Comparison of ENCODE assay signal across 8 cellular contexts in the genomic region with DNA sequence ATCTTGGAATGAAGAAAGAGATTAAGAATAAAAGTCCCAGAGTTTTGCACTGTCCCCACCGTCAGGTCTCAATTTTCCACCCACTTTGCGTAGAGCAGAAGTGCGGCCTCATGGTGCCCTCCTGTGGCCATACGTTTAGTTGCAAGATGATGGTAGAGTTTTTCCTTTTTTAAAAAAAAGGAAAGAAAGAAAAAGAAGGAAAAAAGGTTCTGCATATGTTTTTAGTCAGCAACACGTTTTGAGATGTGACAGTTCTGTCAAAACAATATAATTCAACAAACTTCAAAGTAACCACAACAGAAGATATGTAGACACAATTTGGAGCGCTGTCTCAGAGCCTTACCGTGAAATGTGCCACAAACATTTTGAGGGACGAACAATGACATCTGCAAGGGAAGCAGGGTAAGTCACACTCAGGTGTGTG. TPM values are rescaled to one million over a fixed set of nuclear protein-coding genes. Genes with fewer than 3 reads are reported as not detected.
DNase-seq lines count a peak whose midpoint lies in the region; FAIRE-seq and TF ChIP-seq lines count a peak whose summit lies in the region.

No MANE protein-coding gene starts in this region.

- H3K36me3 ChIP-seq in keratinocyte (ENCODE audit: control insufficient read depth in 2 of 2, extremely low read depth in 1 of 2, insufficient read depth in 2 of 2, low read length in 2 of 2), result no peaks in the 10 kb centered on the region

- H3K4me1 ChIP-seq in keratinocyte (ENCODE audit: control insufficient read depth, extremely low read depth, insufficient read depth, low read length), result no peaks in the 10 kb centered on the region

- in situ Hi-C loops in T47D (cut with HindIII; ENCODE audit: low pct_unique_long_range_greater_than_20kb, low sequenced_read_pairs), result no loop called here

- no peaks in the 10 kb centered on the region for H3K9me1 ChIP-seq in keratinocyte (ENCODE audit: control insufficient read depth, extremely low read depth, insufficient read depth, low read length)

- peak; percentile 88 for FAIRE-seq in TTC549 (lab: Jason Lieb, UNC)
- peak; percentile 57 for FAIRE-seq in keratinocyte (lab: Jason Lieb, UNC)

- DNase-seq in ELF-1 (ENCODE audit: low read depth, low spot score) (peak; percentile 42), HuH-7 (ENCODE audit: low spot score) (peak; percentile 11), T47D (ENCODE audit: low read depth in 1 of 2, low spot score in 1 of 2) (peak; percentile 4 to 47), keratinocyte (ENCODE audit: low read depth, low spot score) (no peak), epidermal melanocyte (ENCODE audit: insufficient read length, low spot score) (no peak)
- DNase-seq in stimulated activated CD4-positive, alpha-beta T cell treated with anti-CD3 and anti-CD28 coated beads, Interleukin-4, amount 100 ng/mL, for 24 hours, result peak; percentile 59
- DNase-seq in NK-92 treated with Interleukin-12 subunit alpha and Interleukin-12 subunit beta, amount 100 ng/mL, for 24 hours (lab: John Stamatoyannopoulos, UW), result no peak

- H3K27ac ChIP-seq in keratinocyte (ENCODE audit: control insufficient read depth, insufficient read depth, low read length), result no peak overlapping the region

- no peak overlapping the region for H3K4me3 ChIP-seq in keratinocyte (ENCODE audit: control insufficient read depth in 2 of 3, extremely low read depth in 1 of 3, insufficient read depth in 2 of 3, low read depth in 1 of 3, low read length in 3 of 3)

- no peaks in the 10 kb centered on the region for H3K79me2 ChIP-seq in keratinocyte (ENCODE audit: control insufficient read depth, insufficient read depth, low read length)

- no peak overlapping the region for H3K4me2 ChIP-seq in keratinocyte (ENCODE audit: control insufficient read depth, extremely low read depth, insufficient read depth, low read depth, low read length)

- no peaks in the 10 kb centered on the region for H3K9me3 ChIP-seq in keratinocyte (ENCODE audit: control insufficient read depth, low read depth, low read length)

- H3K27me3 ChIP-seq in keratinocyte (ENCODE audit: control insufficient read depth, extremely low read depth, insufficient read depth, low read length), result no peaks in the 10 kb centered on the region

- H4K20me1 ChIP-seq in keratinocyte (ENCODE audit: control insufficient read depth, extremely low read depth, insufficient read depth, low read length), result no peaks in the 10 kb centered on the region

- dilution Hi-C loops in keratinocyte (cut with MboI; ENCODE audit: extremely low pct_ligation_motif_present, low sequenced_read_pairs), result no loop called here

- TF ChIP-seq CTCF in keratinocyte (optimal IDR thresholded peaks at IDR 0.05 in 1 of 3, IDR thresholded peaks at IDR 0.05 in 1 of 3, conservative IDR thresholded peaks at IDR 0.05 in 1 of 3; ENCODE audit: extremely low read depth in 1 of 3, insufficient read depth in 2 of 3, low read length in 3 of 3), result peak; percentile 65 to 74 (median 66)

- no peak overlapping the region for H3K9ac ChIP-seq in keratinocyte (ENCODE audit: control insufficient read depth, extremely low read depth, insufficient read depth, low read length)

- no peak overlapping the region for H2AFZ ChIP-seq in keratinocyte (ENCODE audit: control insufficient read depth, low read length)

RNA-seq across cellular contexts. Expression of a gene that starts 24.6 kb away (rescaled TPM):
- 1.0 to 4.0 TPM (median 2.9 TPM) in 3 replicates for polyA plus RNA-seq in keratinocyte
- 1.1 TPM for polyA plus RNA-seq in keratinocyte (2011; ENCODE audit: low read depth)
- polyA plus RNA-seq in keratinocyte (2011; cell fraction: cytosol; rRNA removed), result 0.09 TPM in 1 of 2 replicates, not detected in the other
- 6.9 and 9.9 TPM in 2 replicates for polyA plus RNA-seq in keratinocyte (2011; cell fraction: nucleus; rRNA removed)
- 0.79 and 1.5 TPM in 2 replicates for polyA plus RNA-seq in keratinocyte (2012; ENCODE audit: low replicate concordance)
- polyA minus RNA-seq in keratinocyte, result 0.43 to 10.7 TPM (median 9.0 TPM) in 3 replicates
- polyA minus RNA-seq in keratinocyte (2011; cell fraction: cytosol; rRNA and poly(A)+ RNA removed), result not detected
- polyA minus RNA-seq in keratinocyte (2011; cell fraction: nucleus; rRNA and poly(A)+ RNA removed), result 6.6 and 11.6 TPM in 2 replicates

Comparison
In these comparisons a context has a peak if more than half of its experiments do, and no peak if none do; other contexts are left out.
1. DNase-seq: peak in ELF-1 (single experiment), HuH-7 (single experiment), T47D (2 of 2) and stimulated activated CD4-positive, alpha-beta T cell treated with anti-CD3 and anti-CD28 coated beads, Interleukin-4, amount 100 ng/mL, for 24 hours (single experiment); none in keratinocyte (single experiment), epidermal melanocyte (single experiment) and NK-92 treated with Interleukin-12 subunit alpha and Interleukin-12 subunit beta, amount 100 ng/mL, for 24 hours (single experiment).